Comparison of ENCODE assay signal across 8 cellular contexts in the genomic region with DNA sequence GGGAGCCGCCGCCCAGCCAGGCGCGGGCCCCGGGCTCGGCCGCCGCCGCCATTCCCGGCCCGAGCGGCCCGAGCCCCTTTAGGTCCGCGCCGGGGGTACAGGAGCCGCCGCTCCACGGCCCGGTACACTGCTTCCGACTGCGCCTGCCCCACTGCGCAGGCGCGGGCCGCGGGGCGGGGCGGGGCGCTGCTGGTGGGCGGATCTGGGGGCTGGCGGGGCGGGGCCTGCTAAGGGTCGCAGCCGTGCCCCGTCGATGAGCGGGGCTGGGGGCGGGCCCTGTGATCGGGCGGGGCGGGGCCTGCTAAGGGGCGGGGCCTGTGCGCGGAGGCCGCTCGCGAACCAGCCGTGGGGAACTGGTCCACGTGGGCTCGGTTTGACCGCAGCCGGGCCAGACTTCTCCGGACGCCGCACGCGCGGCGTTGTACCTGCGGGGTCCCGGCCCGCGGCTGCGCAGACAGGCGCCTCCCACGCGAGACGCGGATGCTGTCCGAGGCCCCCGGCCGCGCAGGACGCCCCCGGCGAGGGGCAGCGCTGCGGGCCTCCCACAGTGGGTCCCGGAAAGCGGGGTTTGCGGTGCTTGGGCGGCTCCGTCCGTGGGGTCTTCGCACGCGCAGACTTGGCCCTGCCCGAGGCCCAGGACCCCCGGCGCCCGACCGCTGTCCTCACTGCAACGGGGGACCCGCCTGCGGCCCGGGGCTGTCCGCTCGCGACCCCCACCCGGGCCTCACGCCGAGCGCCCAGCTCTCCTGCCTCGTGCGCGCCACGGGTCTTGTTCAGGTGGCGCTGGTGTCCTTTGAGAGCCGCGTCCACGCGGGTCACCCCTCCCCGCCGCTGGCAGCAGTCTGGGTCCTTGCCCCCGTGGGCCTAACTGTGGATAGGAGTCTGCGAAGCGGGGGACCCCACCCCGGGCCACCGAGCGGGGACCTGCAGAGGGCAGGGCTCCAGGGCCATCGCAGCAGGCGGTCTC. TPM values are rescaled to one million over a fixed set of nuclear protein-coding genes. Genes with fewer than 3 reads are reported as not detected.
DNase-seq lines count a peak whose midpoint lies in the region; ATAC-seq and TF ChIP-seq lines count a peak whose summit lies in the region.

TSS of gene DGKQ (minus strand) at position 139 of the 967 bp plus-strand sequence. CDS start at position 52, 87 bp downstream.

- TF ChIP-seq CTCF in PC-9 (conservative IDR thresholded peaks at IDR 0.05), result no peak

- H3K27me3 Mint-ChIP-seq in naive B cell, result no peaks in the 10 kb centered on the region

- peaks cover 10% of the 10 kb centered on the region; the same call in 1 of the 2 replicates for H3F3A ChIP-seq in PC-9 (ENCODE audit: insufficient read depth, low read depth)

- H3K4me3 ChIP-seq in PC-9, result peak within 1 kb of the TSS; percentile 95

- no peak within 1 kb of the TSS for H3K27ac Mint-ChIP-seq in naive B cell

- no TSS peak for BruUV-seq in PC-9 (replicated peaks; lab: Mats Ljungman, UMichigan)

- ATAC-seq in GM19035 (IDR thresholded peaks at IDR 0.05; ENCODE audit: unreplicated experiment), result peak; percentile 66
- peak; percentile 79 for ATAC-seq in HG03280 (IDR thresholded peaks at IDR 0.05; ENCODE audit: unreplicated experiment)
- peak; percentile 84 to 87 for ATAC-seq in naive B cell (ENCODE audit: low read depth in 2 of 2)

- no peaks in the 10 kb centered on the region for H3K9me3 ChIP-seq in PC-9 (ENCODE audit: insufficient read depth, low read depth)

- DNase-seq in ACHN, result peak; percentile 64
- DNase-seq in PC-9, result peak; percentile 42 to 80
- peak; percentile 93 for DNase-seq in activated T-cell treated with anti-CD3 and anti-CD28 coated beads, Interleukin-2, amount 50 U/mL, for 48 hours
- peak; percentile 79 for DNase-seq in fibroblast of gingiva (ENCODE audit: low read depth)
- peak; percentile 80 for DNase-seq in naive B cell
- DNase-seq in stimulated activated CD8-positive, alpha-beta memory T cell treated with anti-CD3 and anti-CD28 coated beads, Interleukin-7, amount 100 ng/mL, for 4 hours (ENCODE audit: low read depth in 2 of 2), result peak; percentile 76 to 86

- peaks cover 6% of the 10 kb centered on the region; the same call in 1 of the 2 replicates for H3K79me2 ChIP-seq in PC-9 (ENCODE audit: low read depth)

- H3K27ac ChIP-seq in PC-9, result no peak within 1 kb of the TSS

- H4K20me1 ChIP-seq in PC-9 (ENCODE audit: insufficient read depth), result peaks cover 20% of the 10 kb centered on the region

- CTCF ChIA-PET in PC-9 (lab: Charles Lee), result no interaction called here

- H3K4me2 ChIP-seq in PC-9, result peak within 1 kb of the TSS; percentile 94

- peaks cover 2 to 10% (median 4%) of the 10 kb centered on the region in 3 donors for H3K4me1 Mint-ChIP-seq in naive B cell

- H3K4me3 Mint-ChIP-seq in naive B cell, result peak within 1 kb of the TSS; percentile 49 to 78 (median 66)

- peaks cover 20% of the 10 kb centered on the region for H3K4me1 ChIP-seq in PC-9 (replicated peaks; ENCODE audit: insufficient read depth)

- H3K9me2 ChIP-seq in PC-9 (ENCODE audit: insufficient read depth), result no peaks in the 10 kb centered on the region

- H3K36me3 Mint-ChIP-seq in naive B cell, result no peaks in the 10 kb centered on the region

- H3K9me3 Mint-ChIP-seq in naive B cell, result no peaks in the 10 kb centered on the region

- H2AFZ ChIP-seq in PC-9, result peak within 1 kb of the TSS; percentile 84

- H3K36me3 ChIP-seq in PC-9 (ENCODE audit: low read depth), result no peaks in the 10 kb centered on the region

- intact Hi-C loops in PC-9 (cut with micrococcal nuclease; ENCODE audit: unreplicated experiment), result loop anchor here (5.0 kb wide), 1 partner anchor 41 kb away; the partner anchor contains the start of genes GAK and TMEM175

- H3K27me3 ChIP-seq in PC-9 (ENCODE audit: insufficient read depth, low read depth), result no peaks in the 10 kb centered on the region

- in situ Hi-C loops in ACHN (cut with HindIII; ENCODE audit: low pct_ligation_motif_present, low pct_unique_long_range_greater_than_20kb, low sequenced_read_pairs), result no loop called here

- POLR2A ChIA-PET in PC-9 (lab: Charles Lee; ENCODE audit: unreplicated experiment), result no interaction called here

RNA-seq across cellular contexts. Expression of gene DGKQ, which starts in this region (rescaled TPM):
- 11.5 and 16.9 TPM in 2 replicates for total RNA-seq in PC-9 (2021)
- 10 to 100 TPM in 1 of 6 donors, 1 to 10 TPM in 5; 1.6 to 11.9 (median 4.1) TPM for polyA plus RNA-seq in naive B cell (ENCODE audit: low read depth in 6 of 6)
